25 cellular contexts compared by ENCODE assay signal in the genomic region with DNA sequence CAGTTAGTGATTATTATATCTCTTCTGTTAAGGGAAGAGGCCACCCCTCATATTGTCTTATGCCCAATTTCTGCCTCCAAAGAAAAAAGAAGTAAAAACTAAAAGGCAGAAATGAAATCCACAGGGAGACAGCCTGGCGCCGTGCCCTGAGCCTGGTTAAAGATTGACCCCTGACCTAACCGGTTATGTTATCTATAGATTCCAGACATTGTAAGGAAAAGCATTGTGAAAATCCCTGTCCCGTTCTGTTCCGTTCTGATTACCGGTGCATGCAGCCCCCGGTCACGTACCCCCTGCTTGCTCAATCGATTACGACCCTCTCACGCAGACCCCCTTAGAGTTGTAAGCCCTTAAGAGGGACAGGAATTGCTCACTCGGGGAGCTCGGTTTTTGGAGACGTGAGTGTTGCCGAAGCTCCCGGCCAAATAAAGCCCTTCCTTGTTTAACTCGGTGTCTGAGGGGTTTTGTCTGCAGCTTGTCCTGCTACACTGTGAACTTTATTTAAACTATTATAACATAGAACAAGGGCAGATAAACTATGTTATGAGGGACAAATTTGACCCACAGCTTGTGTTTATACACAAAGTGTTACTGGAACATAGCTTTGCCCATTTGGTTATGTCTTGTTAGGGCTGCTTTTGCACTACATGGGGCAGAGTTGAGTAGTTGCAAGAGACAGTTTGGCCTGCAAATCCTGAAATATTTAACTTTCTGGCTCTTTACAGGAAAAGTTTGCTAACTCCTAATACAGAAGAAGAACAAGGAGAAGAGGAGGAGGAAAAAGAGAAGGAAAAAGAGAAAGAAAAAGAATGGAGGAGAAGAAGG. TPM values are rescaled to one million over a fixed set of nuclear protein-coding genes. Genes with fewer than 3 reads are reported as not detected.
DNase-seq lines count a peak whose midpoint lies in the region; ATAC-seq, FAIRE-seq and TF ChIP-seq lines count a peak whose summit lies in the region.
"Had no signal": no experiment of that assay in that cellular context is flagged by ENCODE, and none has a peak within 500 bp of the region (broad histone marks: within the 10 kb centered on the region; RNA-seq: fewer than 3 reads in every experiment).

No MANE protein-coding gene starts in this region.

- POLR2A ChIA-PET in K562 (lab: Yijun Ruan, JAX) = interaction anchor here (0.8 to 1.3 kb wide), 2 partner anchors 11 to 185 kb away, joined by 3 to 4 read pairs; no protein-coding TSS in a partner anchor
- POLR2A ChIA-PET in HepG2 (lab: Yijun Ruan, JAX) = no interaction called here

- no peak for TF ChIP-seq RAD21 in K562 (CRISPR knock-in tag; conservative IDR thresholded peaks at IDR 0.05 in 1 of 2, IDR thresholded peaks at IDR 0.05 in 1 of 2)
- no peak for TF ChIP-seq RAD21 in HepG2 (CRISPR knock-in tag; IDR thresholded peaks at IDR 0.05)

- ATAC-seq in K562 (no peak), HepG2 (peak; percentile 57; the same call in 2 of the 3 replicates)
- ATAC-seq: CD8-positive, alpha-beta T cell; natural killer cell had no signal

- intact Hi-C loops in K562 (cut with micrococcal nuclease) (no loop called here), HepG2 (cut with micrococcal nuclease; ENCODE audit: unreplicated experiment) (no loop called here), stomach (cut with DNase I; ENCODE audit: low total_unique reads) (no loop called here)

- no peak for FAIRE-seq in K562 (lab: Jason Lieb, UNC)
- no peak for FAIRE-seq in HepG2 (lab: Jason Lieb, UNC)
- FAIRE-seq: GM19239, TTC549 had no signal

- BruUV-seq in K562 (replicated peaks; lab: Mats Ljungman, UMichigan) (no TSS peak), HepG2 (replicated peaks; lab: Mats Ljungman, UMichigan) (no TSS peak)

- H3K9ac ChIP-seq in K562 (ENCODE audit: insufficient read depth in 1 of 2, low read depth in 2 of 2, low read length in 2 of 2) = no peak overlapping the region
- H3K9ac ChIP-seq in HepG2 (ENCODE audit: insufficient read depth, low read depth, low read length) = no peak overlapping the region

- H2AFZ ChIP-seq in K562 (ENCODE audit: low read depth, low read length) = no peak overlapping the region
- H2AFZ ChIP-seq in HepG2 (ENCODE audit: low read length) = no peak overlapping the region
- H2AFZ ChIP-seq: PC-9 had no signal

- H3K4me1 ChIP-seq in K562 (replicated peaks in 1 of 2; ENCODE audit: control insufficient read depth in 2 of 2, insufficient read depth in 2 of 2, low read length in 2 of 2) (peaks cover 0 to 14% of the 10 kb centered on the region in 2 experiments; a peak in 3 of 5 replicates), HepG2 (ENCODE audit: insufficient read depth, low read length) (peaks cover 21% of the 10 kb centered on the region), stomach (no peaks in the 10 kb centered on the region)
- H3K4me1 ChIP-seq: sigmoid colon, vagina had no signal

- no peak overlapping the region for H3K4me3 ChIP-seq in K562
- H3K4me3 ChIP-seq in HepG2 (replicated peaks in 1 of 3; ENCODE audit: insufficient read depth in 1 of 3, low read depth in 2 of 3, low read length in 3 of 3) = peak overlapping the region; percentile 37 to 53 (median 45)
- peak overlapping the region in 1 of 4 donors; percentile 17 for H3K4me3 ChIP-seq in stomach
- H3K4me3 ChIP-seq: PC-9, sigmoid colon, vagina had no signal

- H3K9me3 ChIP-seq in K562 (replicated peaks; ENCODE audit: control insufficient read depth, insufficient read depth, low read depth, low read length) (no peaks in the 10 kb centered on the region), HepG2 (ENCODE audit: low read length) (no peaks in the 10 kb centered on the region), stomach (no peaks in the 10 kb centered on the region)
- H3K9me3 ChIP-seq: sigmoid colon, vagina had no signal

- CTCF ChIA-PET in K562 (lab: Yijun Ruan, JAX; ENCODE audit: low intra/inter-chr PET ratio) = interaction anchor here (0.7 kb wide), 1 partner anchor 480 kb away, joined by 3 read pairs; no protein-coding TSS in a partner anchor
- CTCF ChIA-PET in HepG2 (lab: Yijun Ruan, JAX; ENCODE audit: low intra/inter-chr PET ratio, low total read pairs) = no interaction called here

- no peak for TF ChIP-seq CTCF in K562 (IDR thresholded peaks at IDR 0.05 in 2 of 3, conservative IDR thresholded peaks at IDR 0.05 in 1 of 3; ENCODE audit: insufficient read depth in 2 of 3, low read depth in 1 of 3, low read length in 3 of 3)
- no peak for TF ChIP-seq CTCF in HepG2 (CRISPR knock-in tag; IDR thresholded peaks at IDR 0.05)
- TF ChIP-seq CTCF in stomach (IDR thresholded peaks at IDR 0.05) = no peak

- H3K27me3 ChIP-seq in K562 (ENCODE audit: control insufficient read depth in 2 of 2, insufficient read depth in 2 of 2, low read length in 2 of 2) = no peaks in the 10 kb centered on the region
- H3K27me3 ChIP-seq in HepG2 (ENCODE audit: control insufficient read depth in 1 of 2, insufficient read depth in 2 of 2, low read length in 2 of 2) = no peaks in the 10 kb centered on the region
- no peaks in the 10 kb centered on the region for H3K27me3 ChIP-seq in stomach
- H3K27me3 ChIP-seq: vagina had no signal

- H3K9me1 ChIP-seq in K562 (ENCODE audit: control insufficient read depth, insufficient read depth, low read length) = no peaks in the 10 kb centered on the region

- under 1% methylated on average over 17 of the region's 17 CpGs for WGBS in K562 (ENCODE audit: insufficient coverage, low coverage, missing lambda C conversion rate)
- under 1% methylated on average over 17 of the region's 17 CpGs for WGBS in HepG2 (ENCODE audit: low lambda C conversion rate)
- WGBS in stomach, 5 donors = 9 to 40% (median 17%) methylated on average over 16 to 17 of the region's 17 CpGs

- H3K4me2 ChIP-seq in K562 (ENCODE audit: insufficient read depth, low read length) (peak overlapping the region; percentile 38; the same call in 1 of the 2 replicates), HepG2 (ENCODE audit: low read depth, low read length) (peak overlapping the region; percentile 84)
- H3K4me2 ChIP-seq: PC-9 had no signal

- H3K27ac ChIP-seq in K562 (ENCODE audit: extremely low read depth, low read depth, low read length) (no peak overlapping the region), HepG2 (ENCODE audit: extremely low read length, insufficient read depth, low read length) (no peak overlapping the region), stomach (peak overlapping the region in 1 of 5 donors; percentile 5)
- H3K27ac ChIP-seq: PC-9, sigmoid colon, vagina had no signal

- TF ChIP-seq EP300 in K562 (IDR thresholded peaks at IDR 0.05; ENCODE audit: low read length) (peak; percentile 75), HepG2 (IDR thresholded peaks at IDR 0.05; ENCODE audit: low read depth in 2 of 2, low read length in 2 of 2) (no peak), HepG2 (CRISPR knock-in tag; IDR thresholded peaks at IDR 0.05; ENCODE audit: borderline replicate concordance) (no peak), stomach (IDR thresholded peaks at IDR 0.05) (no peak)

- H3K36me3 ChIP-seq in K562 (ENCODE audit: control insufficient read depth, insufficient read depth, low read length) (no peaks in the 10 kb centered on the region), HepG2 (replicated peaks in 1 of 2; ENCODE audit: control insufficient read depth in 1 of 2, insufficient read depth in 2 of 2, low read length in 2 of 2) (no peaks in the 10 kb centered on the region), stomach (no peaks in the 10 kb centered on the region)
- H3K36me3 ChIP-seq: sigmoid colon, vagina had no signal

- no peaks in the 10 kb centered on the region for H3K79me2 ChIP-seq in K562 (ENCODE audit: control insufficient read depth, insufficient read depth, low read length)
- H3K79me2 ChIP-seq in HepG2 (ENCODE audit: insufficient read depth, low read length) = no peaks in the 10 kb centered on the region

- in situ Hi-C loops in K562 (cut with MboI) = no loop called here
- in situ Hi-C loops in HepG2 (cut with HindIII; ENCODE audit: extremely low pct_ligation_motif_present, low pct_unique_long_range_greater_than_20kb) = no loop called here

- TF ChIP-seq POLR2A in K562 (conservative IDR thresholded peaks at IDR 0.05) = no peak
- TF ChIP-seq POLR2A in HepG2 (IDR thresholded peaks at IDR 0.05; ENCODE audit: insufficient read depth in 1 of 2, low read depth in 2 of 2, low read length in 2 of 2) = no peak
- no peak for TF ChIP-seq POLR2A in stomach (IDR thresholded peaks at IDR 0.05)

- DNase-seq in DMS53 treated with DMSO at 0.1 percent for 48 hours (lab: John Stamatoyannopoulos, UW; ENCODE audit: unreplicated experiment) = peak; percentile 11
- DNase-seq in K562 (ENCODE audit: extremely low read depth in 1 of 4, low spot score in 3 of 4) = peak in 1 of 4 experiments; percentile 65
- DNase-seq in HepG2 (ENCODE audit: low spot score) = peak; percentile 35
- peak; percentile 82 for DNase-seq in stomach
- no peak for DNase-seq in medulla oblongata (ENCODE audit: extremely low spot score)
- DNase-seq in AG08395 (ENCODE audit: low spot score) = no peak
- DNase-seq in stimulated activated naive CD4-positive, alpha-beta T cell treated with Interleukin-2 at 50 U/mL for 16 hours (lab: John Stamatoyannopoulos, UW) = no peak
- DNase-seq: activated CD4-positive, alpha-beta T cell treated with anti-CD3 and anti-CD28 coated beads, Interleukin-2, amount 50 U/mL, for 1 hour; activated CD8-positive, alpha-beta memory T cell treated with anti-CD3 and anti-CD28 coated beads, Interleukin-2, amount 50 U/mL, for 4 hours; activated naive CD8-positive, alpha-beta T cell treated with anti-CD3 and anti-CD28 coated beads for 36 hours; CD8-positive, alpha-beta T cell; DMS79 treated with DMSO at 0.1 percent for 48 hours; effector memory CD4-positive, alpha-beta T cell; kidney glomerular epithelial cell; natural killer cell; NCI-H1105 treated with DMSO at 0.1 percent for 48 hours; NCI-H2029 treated with DMSO at 0.1 percent for 48 hours; NCI-H345; NCI-H82; PC-9; SIG-M5; sigmoid colon had no signal

- H4K20me1 ChIP-seq in K562 (replicated peaks; ENCODE audit: control insufficient read depth, insufficient read depth, low read length) (no peaks in the 10 kb centered on the region), HepG2 (ENCODE audit: insufficient read depth, low read length) (no peaks in the 10 kb centered on the region)

RNA-seq across cellular contexts. Expression of a gene that starts 49.6 kb away (rescaled TPM):
- total RNA-seq in K562 (2011; cell fraction: chromatin; rRNA removed; ENCODE audit: low replicate concordance) = 3.6 and 5.5 TPM in 2 replicates
- 3.8 and 4.8 TPM in 2 replicates for total RNA-seq in K562 (2011; cell fraction: nucleolus; rRNA removed)
- total RNA-seq in K562 (2011; cell fraction: nucleoplasm; rRNA removed) = 5.8 and 12.6 TPM in 2 replicates
- 21.1 and 23.1 TPM in 2 replicates for total RNA-seq in K562 (2014; rRNA removed)
- 33.1 and 39.0 TPM in 2 replicates for total RNA-seq in K562 (2014; rRNA removed; fragmentation: Illumina TruSeq; extraction: Trizol)
- total RNA-seq in K562 (2015; rRNA removed; fragmentation: Illumina TruSeq; extraction: Trizol) = 154 and 155 TPM in 2 replicates
- total RNA-seq in K562 (2021) = 27.1 and 28.3 TPM in 2 replicates
- 31.7 and 102 TPM in 2 replicates for polyA plus RNA-seq in K562 (2011; rRNA removed)
- 29.1 and 116 TPM in 2 replicates for polyA plus RNA-seq in K562 (2011; cell fraction: cytosol; rRNA removed)
- 12.1 and 44.0 TPM in 2 replicates for polyA plus RNA-seq in K562 (2011; cell fraction: nucleus; rRNA removed)
- 77.6 and 88.7 TPM in 2 replicates for polyA plus RNA-seq in K562 (2012)
- 30.0 and 38.0 TPM in 2 replicates for polyA plus RNA-seq in K562 (2014; fragmentation: Illumina TruSeq; extraction: Trizol)
- 1 to 10 TPM; 8.8 to 9.8 TPM for polyA plus RNA-seq in K562 (2014; fragmentation: Nextera tagmentation; extraction: Ambion mirVana)
- polyA plus RNA-seq in K562 (2014; rRNA removed) = 14.3 and 15.7 TPM in 2 replicates
- polyA minus RNA-seq in K562 (2011; rRNA and poly(A)+ RNA removed) = 34.3 and 101 TPM in 2 replicates
- 38.2 and 128 TPM in 2 replicates for polyA minus RNA-seq in K562 (2011; cell fraction: cytosol; rRNA and poly(A)+ RNA removed)
- polyA minus RNA-seq in K562 (2011; cell fraction: nucleus; rRNA and poly(A)+ RNA removed) = 6.3 and 31.8 TPM in 2 replicates
- 11.3 and 13.6 TPM in 2 replicates for total RNA-seq in HepG2 (2016; rRNA removed; fragmentation: Illumina TruSeq; extraction: Trizol)
- 4.1 and 5.7 TPM in 2 replicates for total RNA-seq in HepG2 (2016; cell fraction: cytosol; rRNA removed; fragmentation: Illumina TruSeq; extraction: Trizol; ENCODE audit: low read depth)
- total RNA-seq in HepG2 (2016; cell fraction: insoluble cytoplasmic fraction; rRNA removed; fragmentation: Illumina TruSeq; extraction: Trizol) = 9.1 and 11.6 TPM in 2 replicates
- total RNA-seq in HepG2 (2016; cell fraction: membrane; rRNA removed; fragmentation: Illumina TruSeq; extraction: Trizol) = 11.4 and 13.2 TPM in 2 replicates
- 8.9 and 9.3 TPM in 2 replicates for total RNA-seq in HepG2 (2016; cell fraction: nucleus; rRNA removed; fragmentation: Illumina TruSeq; extraction: Trizol)
- 16.6 and 30.5 TPM in 2 replicates for polyA plus RNA-seq in HepG2 (2011; rRNA removed)
- polyA plus RNA-seq in HepG2 (2011; cell fraction: cytosol; rRNA removed) = 27.0 and 27.3 TPM in 2 replicates
- polyA plus RNA-seq in HepG2 (2011; cell fraction: nucleus; rRNA removed) = 9.1 and 9.6 TPM in 2 replicates
- 31.0 and 42.6 TPM in 2 replicates for polyA plus RNA-seq in HepG2 (2012)
- 6.8 and 8.0 TPM in 2 replicates for polyA plus RNA-seq in HepG2 (2016; cell fraction: cytosol; fragmentation: Illumina TruSeq; extraction: Trizol; ENCODE audit: low read depth)
- polyA plus RNA-seq in HepG2 (2016; cell fraction: insoluble cytoplasmic fraction; fragmentation: Illumina TruSeq; extraction: Trizol; ENCODE audit: low read depth) = 16.0 and 16.5 TPM in 2 replicates
- 14.8 and 15.9 TPM in 2 replicates for polyA plus RNA-seq in HepG2 (2016; cell fraction: membrane; fragmentation: Illumina TruSeq; extraction: Trizol; ENCODE audit: low read depth)
- polyA plus RNA-seq in HepG2 (2016; cell fraction: nucleus; fragmentation: Illumina TruSeq; extraction: Trizol; ENCODE audit: insufficient read depth, low read depth) = 18.9 and 22.2 TPM in 2 replicates
- polyA minus RNA-seq in HepG2 (2011; rRNA and poly(A)+ RNA removed; ENCODE audit: low replicate concordance) = 11.4 and 19.3 TPM in 2 replicates
- polyA minus RNA-seq in HepG2 (2011; cell fraction: cytosol; rRNA and poly(A)+ RNA removed) = 35.1 and 38.1 TPM in 2 replicates
- polyA minus RNA-seq in HepG2 (2011; cell fraction: nucleus; rRNA and poly(A)+ RNA removed) = 10.4 and 12.7 TPM in 2 replicates
- total RNA-seq in stomach = 100 to 1,000 TPM; 132 to 854 (median 472) TPM
- 100 to 1,000 TPM; 267 to 539 (median 453) TPM for polyA plus RNA-seq in stomach

Comparison
In these comparisons a context has a peak if more than half of its experiments do, and no peak if none do; other contexts are left out.
1. DNase-seq: peak in DMS53 treated with DMSO at 0.1 percent for 48 hours (single experiment), HepG2 (single experiment) and stomach (single experiment); none in medulla oblongata (single experiment), AG08395 (single experiment) and stimulated activated naive CD4-positive, alpha-beta T cell treated with Interleukin-2 at 50 U/mL for 16 hours (single experiment).